Comparison of ENCODE assay signal across 1 cellular context in the genomic region with DNA sequence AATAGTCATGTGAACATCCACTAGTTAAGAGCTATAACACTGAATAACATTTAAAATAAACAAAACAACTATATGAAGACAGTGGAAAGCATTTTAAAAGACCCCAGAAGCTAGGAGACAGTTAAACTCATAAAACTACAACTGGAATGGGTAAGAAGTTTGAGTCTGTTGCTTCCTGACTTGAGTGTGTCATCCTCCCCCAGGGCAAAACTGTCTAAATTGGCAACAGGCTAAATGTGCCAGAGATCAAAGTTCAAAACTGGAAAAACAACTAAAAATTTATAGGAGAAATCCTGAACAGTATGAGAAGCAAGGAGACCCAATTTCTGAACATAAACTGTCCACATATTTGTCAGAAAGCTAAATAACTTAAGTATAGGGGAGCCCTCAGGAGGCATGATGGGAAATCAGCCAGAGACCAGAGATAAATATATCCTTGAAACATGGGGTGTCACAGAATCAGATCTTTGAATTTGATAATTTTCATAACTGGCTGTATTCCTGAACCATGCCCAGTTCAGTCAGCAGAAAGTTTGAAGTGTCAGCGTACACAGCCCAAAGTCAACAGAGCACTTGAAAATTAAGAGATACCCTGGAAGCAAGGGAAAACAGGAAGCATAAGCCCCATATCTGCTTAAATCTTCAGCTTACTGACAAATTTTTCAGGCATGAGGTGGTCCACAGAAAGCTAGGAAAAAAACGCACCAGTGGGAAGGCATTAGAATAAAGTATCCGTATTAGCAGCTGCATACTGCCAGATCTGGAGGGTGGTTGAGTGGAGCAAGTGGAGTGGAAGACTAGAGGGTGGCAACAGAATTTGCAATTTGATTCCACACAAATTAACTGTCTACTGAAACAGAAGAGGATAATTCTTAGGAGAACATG.
TF ChIP-seq lines count a peak whose summit lies in the region.

No MANE protein-coding gene starts in this region.

TF ChIP-seq in HCT116, 20 proteins besides CTCF, POLR2A, EP300 and RAD21 (continued from another document):
- TF ChIP-seq, protein P1, sequence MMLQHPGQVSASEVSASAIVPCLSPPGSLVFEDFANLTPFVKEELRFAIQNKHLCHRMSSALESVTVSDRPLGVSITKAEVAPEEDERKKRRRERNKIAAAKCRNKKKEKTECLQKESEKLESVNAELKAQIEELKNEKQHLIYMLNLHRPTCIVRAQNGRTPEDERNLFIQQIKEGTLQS (IDR thresholded peaks at IDR 0.05), result no peak
- TF ChIP-seq EZH2 (IDR thresholded peaks at IDR 0.05) (no peak), POLR2AphosphoS5 (IDR thresholded peaks at IDR 0.05; ENCODE audit: low read depth, low read length) (no peak), EZH2phosphoT487 (IDR thresholded peaks at IDR 0.05; ENCODE audit: borderline replicate concordance) (no peak), TCF7L2 (IDR thresholded peaks at IDR 0.05; ENCODE audit: borderline replicate concordance, extremely low read depth, insufficient read depth, insufficient read length) (no peak), ZFX (IDR thresholded peaks at IDR 0.05) (no peak), CEBPB (IDR thresholded peaks at IDR 0.05; ENCODE audit: low read depth) (no peak), ELF1 (IDR thresholded peaks at IDR 0.05; ENCODE audit: borderline replicate concordance, low read depth) (no peak), SRF (IDR thresholded peaks at IDR 0.05; ENCODE audit: low read depth) (no peak), JUND (IDR thresholded peaks at IDR 0.05) (no peak), SP1 (IDR thresholded peaks at IDR 0.05; ENCODE audit: low read depth) (no peak)
- TF ChIP-seq, protein P2, sequence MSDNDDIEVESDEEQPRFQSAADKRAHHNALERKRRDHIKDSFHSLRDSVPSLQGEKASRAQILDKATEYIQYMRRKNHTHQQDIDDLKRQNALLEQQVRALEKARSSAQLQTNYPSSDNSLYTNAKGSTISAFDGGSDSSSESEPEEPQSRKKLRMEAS (IDR thresholded peaks at IDR 0.05), result no peak
- TF ChIP-seq, protein P3, sequence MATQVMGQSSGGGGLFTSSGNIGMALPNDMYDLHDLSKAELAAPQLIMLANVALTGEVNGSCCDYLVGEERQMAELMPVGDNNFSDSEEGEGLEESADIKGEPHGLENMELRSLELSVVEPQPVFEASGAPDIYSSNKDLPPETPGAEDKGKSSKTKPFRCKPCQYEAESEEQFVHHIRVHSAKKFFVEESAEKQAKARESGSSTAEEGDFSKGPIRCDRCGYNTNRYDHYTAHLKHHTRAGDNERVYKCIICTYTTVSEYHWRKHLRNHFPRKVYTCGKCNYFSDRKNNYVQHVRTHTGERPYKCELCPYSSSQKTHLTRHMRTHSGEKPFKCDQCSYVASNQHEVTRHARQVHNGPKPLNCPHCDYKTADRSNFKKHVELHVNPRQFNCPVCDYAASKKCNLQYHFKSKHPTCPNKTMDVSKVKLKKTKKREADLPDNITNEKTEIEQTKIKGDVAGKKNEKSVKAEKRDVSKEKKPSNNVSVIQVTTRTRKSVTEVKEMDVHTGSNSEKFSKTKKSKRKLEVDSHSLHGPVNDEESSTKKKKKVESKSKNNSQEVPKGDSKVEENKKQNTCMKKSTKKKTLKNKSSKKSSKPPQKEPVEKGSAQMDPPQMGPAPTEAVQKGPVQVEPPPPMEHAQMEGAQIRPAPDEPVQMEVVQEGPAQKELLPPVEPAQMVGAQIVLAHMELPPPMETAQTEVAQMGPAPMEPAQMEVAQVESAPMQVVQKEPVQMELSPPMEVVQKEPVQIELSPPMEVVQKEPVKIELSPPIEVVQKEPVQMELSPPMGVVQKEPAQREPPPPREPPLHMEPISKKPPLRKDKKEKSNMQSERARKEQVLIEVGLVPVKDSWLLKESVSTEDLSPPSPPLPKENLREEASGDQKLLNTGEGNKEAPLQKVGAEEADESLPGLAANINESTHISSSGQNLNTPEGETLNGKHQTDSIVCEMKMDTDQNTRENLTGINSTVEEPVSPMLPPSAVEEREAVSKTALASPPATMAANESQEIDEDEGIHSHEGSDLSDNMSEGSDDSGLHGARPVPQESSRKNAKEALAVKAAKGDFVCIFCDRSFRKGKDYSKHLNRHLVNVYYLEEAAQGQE (IDR thresholded peaks at IDR 0.05; ENCODE audit: low read depth), result no peak
TF ChIP-seq in HCT116: peak in this region for 0.
